ENCODE assay signal across 19 cellular contexts in the genomic region with DNA sequence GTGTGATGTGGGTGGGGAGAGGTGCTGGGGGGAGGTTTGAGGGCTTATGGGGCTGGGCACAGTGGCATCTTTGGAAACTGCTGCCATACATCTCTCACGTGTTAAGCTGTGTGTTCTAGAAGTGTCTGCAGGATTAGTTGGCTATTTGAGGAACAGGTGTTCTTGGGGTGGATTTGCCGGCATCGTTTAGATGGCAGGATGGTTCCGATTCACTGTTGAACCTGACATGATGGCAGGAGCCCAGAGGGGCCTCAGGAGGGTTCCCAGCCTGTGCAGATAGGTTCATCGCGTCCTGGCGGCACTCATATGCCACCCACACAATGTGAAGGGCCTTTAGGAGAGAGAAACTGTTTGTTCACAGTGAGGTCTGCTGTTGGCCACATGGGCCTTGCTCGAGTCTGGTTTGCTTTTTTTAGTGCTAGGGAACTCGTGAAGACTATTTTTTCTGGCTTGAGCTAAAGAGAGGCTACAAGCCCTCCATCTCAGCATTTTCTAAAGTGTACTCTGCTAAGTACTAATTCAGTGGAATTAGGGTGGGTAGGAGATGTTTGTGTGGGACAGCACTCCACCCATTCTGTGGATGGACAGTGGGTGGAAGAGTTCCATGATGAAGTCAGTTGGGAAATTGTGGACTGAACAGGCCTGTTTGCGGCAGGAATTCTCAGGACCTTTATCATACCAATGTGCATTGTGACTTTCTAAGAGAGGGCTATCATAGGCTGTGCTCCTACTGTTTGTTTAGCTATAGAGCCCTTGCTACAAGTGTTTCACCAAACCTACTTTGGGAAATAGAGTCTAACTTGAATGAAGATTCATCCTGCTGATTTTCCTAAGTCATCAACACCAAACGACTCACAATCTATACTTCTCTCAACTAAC. TPM values are rescaled to one million over a fixed set of nuclear protein-coding genes. Genes with fewer than 3 reads are reported as not detected.
"Had no signal": no experiment of that assay in that cellular context is flagged by ENCODE, and none has a peak within 500 bp of the region (broad histone marks: within the 10 kb centered on the region; RNA-seq: fewer than 3 reads in every experiment).

No MANE protein-coding gene starts in this region.

- DNase-seq: activated CD4-positive, CD25-positive, alpha-beta regulatory T cell; activated CD8-positive, alpha-beta memory T cell treated with anti-CD3 and anti-CD28 coated beads, Interleukin-2, amount 50 U/mL, for 48 hours; activated CD8-positive, alpha-beta T cell treated with anti-CD3 and anti-CD28 coated beads, Interleukin-2, amount 10 ng/mL, durations not matched to agents 7 days and 5 days; activated gamma-delta T cell; activated T-cell treated with anti-CD3 and anti-CD28 coated beads, Interleukin-2, amount 50 U/mL, for 72 hours; dermis blood vessel endothelial cell; effector memory CD8-positive, alpha-beta T cell; pancreas; stimulated activated CD4-positive, alpha-beta T cell treated with anti-CD3 and anti-CD28 coated beads, Interleukin-4, amount 100 ng/mL, for 1 hour; stimulated activated naive B cell treated with anti-CD40 and anti-IgM and Interleukin-4, amounts not matched to agents 10 μg/mL and 1 μg/mL and 100 μg/mL, for 72 hours; T-helper 2 cell; transverse colon had no signal

- H3K36me3 Mint-ChIP-seq: activated naive CD4-positive, alpha-beta T cell treated with anti-CD3 and anti-CD28 coated beads, Interleukin-2, amount 50 U/mL, for 72 hours had no signal

- H3K9me3 ChIP-seq: pancreas, transverse colon had no signal

- H3K27ac ChIP-seq: pancreas had no signal

- ATAC-seq: activated CD8-positive, alpha-beta T cell treated with anti-CD3 and anti-CD28 coated beads, Interleukin-2, amount 10 ng/mL, durations not matched to agents 7 days and 5 days; activated naive CD4-positive, alpha-beta T cell treated with anti-CD3 and anti-CD28 coated beads, Interleukin-2, amount 50 U/mL, for 72 hours; activated T-cell treated with anti-CD3 and anti-CD28 coated beads, Interleukin-2, amount 50 U/mL, for 72 hours; effector memory CD8-positive, alpha-beta T cell; naive thymus-derived CD4-positive, alpha-beta T cell; pancreas; stimulated activated naive B cell treated with anti-CD40 and anti-IgM and Interleukin-4, amounts not matched to agents 10 μg/mL and 1 μg/mL and 100 μg/mL, for 72 hours had no signal

- H3K4me1 Mint-ChIP-seq: activated CD4-positive, alpha-beta T cell treated with anti-CD3 and anti-CD28 coated beads, Interleukin-2, amount 10 ng/mL, durations not matched to agents 24 days and 14 days; stimulated activated naive B cell treated with anti-CD40 and anti-IgM and Interleukin-4, amounts not matched to agents 10 μg/mL and 1 μg/mL and 100 μg/mL, for 72 hours had no signal

- H3K27ac Mint-ChIP-seq: activated CD4-positive, alpha-beta T cell treated with anti-CD3 and anti-CD28 coated beads, Interleukin-2, amount 10 ng/mL, durations not matched to agents 24 days and 14 days; activated CD8-positive, alpha-beta T cell treated with anti-CD3 and anti-CD28 coated beads, Interleukin-2, amount 10 ng/mL, durations not matched to agents 7 days and 5 days; activated naive CD4-positive, alpha-beta T cell treated with anti-CD3 and anti-CD28 coated beads, Interleukin-2, amount 50 U/mL, for 72 hours; activated T-cell treated with anti-CD3 and anti-CD28 coated beads, Interleukin-2, amount 50 U/mL, for 72 hours; effector memory CD8-positive, alpha-beta T cell; naive thymus-derived CD4-positive, alpha-beta T cell; stimulated activated naive B cell treated with anti-CD40 and anti-IgM and Interleukin-4, amounts not matched to agents 10 μg/mL and 1 μg/mL and 100 μg/mL, for 72 hours had no signal

- H3K9me3 Mint-ChIP-seq: activated CD4-positive, alpha-beta T cell treated with anti-CD3 and anti-CD28 coated beads, Interleukin-2, amount 10 ng/mL, durations not matched to agents 24 days and 14 days; activated naive CD4-positive, alpha-beta T cell treated with anti-CD3 and anti-CD28 coated beads, Interleukin-2, amount 50 U/mL, for 72 hours; activated T-cell treated with anti-CD3 and anti-CD28 coated beads, Interleukin-2, amount 50 U/mL, for 72 hours; effector memory CD8-positive, alpha-beta T cell; stimulated activated naive B cell treated with anti-CD40 and anti-IgM and Interleukin-4, amounts not matched to agents 10 μg/mL and 1 μg/mL and 100 μg/mL, for 72 hours had no signal

- H3K36me3 ChIP-seq: pancreas, transverse colon had no signal

- H3K27me3 ChIP-seq: pancreas, transverse colon had no signal

- H3K27me3 Mint-ChIP-seq: effector memory CD8-positive, alpha-beta T cell; stimulated activated naive B cell treated with anti-CD40 and anti-IgM and Interleukin-4, amounts not matched to agents 10 μg/mL and 1 μg/mL and 100 μg/mL, for 72 hours had no signal

- H3K4me3 Mint-ChIP-seq: activated CD4-positive, alpha-beta T cell treated with anti-CD3 and anti-CD28 coated beads, Interleukin-2, amount 10 ng/mL, durations not matched to agents 24 days and 14 days; activated CD8-positive, alpha-beta T cell treated with anti-CD3 and anti-CD28 coated beads, Interleukin-2, amount 10 ng/mL, durations not matched to agents 7 days and 5 days; activated T-cell treated with anti-CD3 and anti-CD28 coated beads, Interleukin-2, amount 50 U/mL, for 72 hours; effector memory CD8-positive, alpha-beta T cell; stimulated activated naive B cell treated with anti-CD40 and anti-IgM and Interleukin-4, amounts not matched to agents 10 μg/mL and 1 μg/mL and 100 μg/mL, for 72 hours had no signal

- H3K4me1 ChIP-seq: pancreas had no signal

- H3K4me3 ChIP-seq: pancreas, transverse colon had no signal

RNA-seq across cellular contexts. Expression of a gene that starts 55.4 kb away (rescaled TPM):
- total RNA-seq: activated CD4-positive, alpha-beta T cell treated with anti-CD3 and anti-CD28 coated beads, Interleukin-2, amount 10 ng/mL, durations not matched to agents 24 days and 14 days; activated CD8-positive, alpha-beta T cell treated with anti-CD3 and anti-CD28 coated beads, Interleukin-2, amount 10 ng/mL, durations not matched to agents 7 days and 5 days; activated naive CD4-positive, alpha-beta T cell treated with anti-CD3 and anti-CD28 coated beads, Interleukin-2, amount 50 U/mL, for 72 hours; activated T-cell treated with anti-CD3 and anti-CD28 coated beads, Interleukin-2, amount 50 U/mL, for 72 hours; dermis blood vessel endothelial cell; fibroblast of lung; frontal cortex; lung microvascular endothelial cell; mononuclear cell; naive thymus-derived CD4-positive, alpha-beta T cell; pancreas; transverse colon had no signal
- polyA plus RNA-seq: fibroblast of lung; naive thymus-derived CD4-positive, alpha-beta T cell; pancreas had no signal
